8 cellular contexts compared by ENCODE assay signal in genomic region chr17:44353656-44354331, GRCh38. TPM values are rescaled to one million over a fixed set of nuclear protein-coding genes. Genes with fewer than 3 reads are reported as not detected.
DNase-seq lines count a peak whose midpoint lies in the region; ATAC-seq and TF ChIP-seq lines count a peak whose summit lies in the region.

No MANE protein-coding gene starts in this region.

- intact Hi-C loops in heart right ventricle (cut with DNase I) = loop anchor here in 1 of 10 donors (5.0 kb wide), 1 partner anchor 169 kb away; no protein-coding TSS in a partner anchor

- H3K9me3 ChIP-seq in heart right ventricle = no peaks in the 10 kb centered on the region
- no peaks in the 10 kb centered on the region for H3K9me3 ChIP-seq in smooth muscle cell (replicated peaks; ENCODE audit: low read depth)

- in situ Hi-C loops in GM13976 (cut with MboI; ENCODE audit: low sequenced_read_pairs, unreplicated experiment) = no loop called here
- in situ Hi-C loops in KBM-7 (cut with MboI; ENCODE audit: low pct_unique_long_range_greater_than_20kb, low sequenced_read_pairs) = no loop called here

- 23 to 38% methylated on average over 90 to 101 of the region's 101 CpGs for WGBS in heart right ventricle, 2 donors
- 2% methylated on average over 50 of the region's 101 CpGs for WGBS in smooth muscle cell (ENCODE audit: low lambda C conversion rate)

- H3K27me3 ChIP-seq in heart right ventricle (no peaks in the 10 kb centered on the region), smooth muscle cell (ENCODE audit: low read depth) (no peaks in the 10 kb centered on the region)

- H3K27ac ChIP-seq in heart right ventricle (peak overlapping the region in 4 of 10 donors; percentile 23 to 60 (median 48)), smooth muscle cell (ENCODE audit: low read depth) (peak overlapping the region; percentile 35)

- no peaks in the 10 kb centered on the region for H3K79me2 ChIP-seq in smooth muscle cell (ENCODE audit: low read depth)

- TF ChIP-seq CTCF in GM13976 (IDR thresholded peaks at IDR 0.05; ENCODE audit: borderline replicate concordance, control extremely low read depth, extremely low read depth, insufficient read depth, missing control alignments) = no peak
- TF ChIP-seq CTCF in heart right ventricle (IDR thresholded peaks at IDR 0.05) = no peak
- no peak for TF ChIP-seq CTCF in smooth muscle cell (IDR thresholded peaks at IDR 0.05; ENCODE audit: borderline replicate concordance, insufficient read depth, poor library complexity, severe bottlenecking)

- H3F3A ChIP-seq in smooth muscle cell (ENCODE audit: low read depth) = peaks cover 7% of the 10 kb centered on the region

- H3K4me1 ChIP-seq in heart right ventricle = peaks cover 0 to 8% (median 0%) of the 10 kb centered on the region in 9 donors
- H3K4me1 ChIP-seq in smooth muscle cell (ENCODE audit: low read depth) = no peaks in the 10 kb centered on the region

- DNase-seq in GM13976 (ENCODE audit: low spot score) (peak; percentile 68), heart right ventricle (peak in 1 of 2 donors; percentile 54), smooth muscle cell (lab: John Stamatoyannopoulos, UW; ENCODE audit: unreplicated experiment) (peak; percentile 44), SW 1271 (lab: John Stamatoyannopoulos, UW) (no peak), NCI-H1092 treated with DMSO at 0.1 percent for 48 hours (lab: John Stamatoyannopoulos, UW) (no peak), KBM-7 (no peak)
- peak; percentile 23 to 26 for DNase-seq in activated CD4-positive, alpha-beta T cell treated with anti-CD3 and anti-CD28 coated beads, Interleukin-2, amount 50 U/mL, for 48 hours

- H3K4me2 ChIP-seq in smooth muscle cell = peak overlapping the region; percentile 91

- ATAC-seq in heart right ventricle = peak in 3 of 8 donors; percentile 21 to 41 (median 33)
- ATAC-seq in HG03025 (IDR thresholded peaks at IDR 0.05; ENCODE audit: low FRiP score, unreplicated experiment) = no peak

- H4K20me1 ChIP-seq in smooth muscle cell (ENCODE audit: low read depth) = peaks cover 11% of the 10 kb centered on the region

- H3K36me3 ChIP-seq in heart right ventricle (peaks cover 0 to 44% (median 31%) of the 10 kb centered on the region in 9 donors), smooth muscle cell (ENCODE audit: low read depth) (no peaks in the 10 kb centered on the region)

- H3K9ac ChIP-seq in smooth muscle cell (ENCODE audit: low read depth) = no peak overlapping the region

- H3K4me3 ChIP-seq in heart right ventricle = peak overlapping the region in 9 of 10 donors; percentile 25 to 51 (median 40)
- H3K4me3 ChIP-seq in smooth muscle cell = peak overlapping the region; percentile 55

- no peak overlapping the region for H2AFZ ChIP-seq in smooth muscle cell (ENCODE audit: low read depth)

RNA-seq across cellular contexts. Expression of gene GRN, which starts 8.7 kb away (rescaled TPM):
- total RNA-seq in heart right ventricle (100 to 1,000 TPM; 113 to 303 (median 154) TPM), smooth muscle cell (85.9 and 125 TPM in 2 replicates)
- polyA plus RNA-seq in heart right ventricle (100 to 1,000 TPM in 1 of 2 donors, 10 to 100 TPM in 1; 41.5 to 103 TPM), smooth muscle cell (322 and 338 TPM in 2 replicates)

RNA-seq across cellular contexts. Expression of gene FAM171A2, which starts 9.9 kb away (rescaled TPM):
- total RNA-seq in heart right ventricle = under 1 TPM; 0.25 to 0.95 (median 0.46) TPM
- under 1 TPM; 0.29 to 0.57 TPM for polyA plus RNA-seq in heart right ventricle
- 31.5 TPM in 2 replicates for total RNA-seq in smooth muscle cell
- 28.4 and 28.8 TPM in 2 replicates for polyA plus RNA-seq in smooth muscle cell

RNA-seq across cellular contexts. Expression of gene SLC25A39, which starts 29.2 kb away (rescaled TPM):
- total RNA-seq in heart right ventricle (10 to 100 TPM; 36.3 to 54.7 (median 43.1) TPM), smooth muscle cell (62.6 and 106 TPM in 2 replicates)
- polyA plus RNA-seq in heart right ventricle (100 to 1,000 TPM in 1 of 2 donors, 10 to 100 TPM in 1; 81.8 to 105 TPM), smooth muscle cell (147 and 169 TPM in 2 replicates)

RNA-seq across cellular contexts. Expression of gene ITGA2B, which starts 35.7 kb away (rescaled TPM):
- 1 to 10 TPM in 1 of 10 donors, under 1 TPM in 8, not detected in 1; 0.18 to 1.2 (median 0.62) TPM for total RNA-seq in heart right ventricle
- polyA plus RNA-seq in heart right ventricle = 1 to 10 TPM in 1 of 2 donors, under 1 TPM in 1; 0.30 to 1.2 TPM
- 1.0 and 2.1 TPM in 2 replicates for total RNA-seq in smooth muscle cell
- polyA plus RNA-seq in smooth muscle cell = 3.9 and 4.0 TPM in 2 replicates

RNA-seq across cellular contexts. Expression of gene RUNDC3A, which starts 45.4 kb away (rescaled TPM):
- total RNA-seq in heart right ventricle (1 to 10 TPM in 4 of 10 donors, under 1 TPM in 5, not detected in 1; 0.15 to 1.9 (median 0.69) TPM), smooth muscle cell (0.36 and 0.63 TPM in 2 replicates)
- polyA plus RNA-seq in heart right ventricle (under 1 TPM in 1 of 2 donors, not detected in 1; 0.38 TPM), smooth muscle cell (0.21 and 0.84 TPM in 2 replicates)

Comparison
In these comparisons a context has a peak if more than half of its experiments do, and no peak if none do; other contexts are left out.
1. DNase-seq: peak in GM13976 (single experiment), activated CD4-positive, alpha-beta T cell treated with anti-CD3 and anti-CD28 coated beads, Interleukin-2, amount 50 U/mL, for 48 hours (2 of 2) and smooth muscle cell (single experiment); none in SW 1271 (0 of 2), NCI-H1092 treated with DMSO at 0.1 percent for 48 hours (single experiment) and KBM-7 (single experiment).
2. RNA of gene FAM171A2, which starts 9.9 kb away (total RNA-seq): 31.5 TPM in smooth muscle cell; 0.25 to 0.95 TPM in heart right ventricle; every median in the first group is over 10 times any median in the second.